In genomic region chr5:86807046-86807712, GRCh38 we compare ENCODE assay signal across 12 cellular contexts.
"Had no signal": no experiment of that assay in that cellular context is flagged by ENCODE, and none has a peak within 500 bp of the region (broad histone marks: within the 10 kb centered on the region; RNA-seq: fewer than 3 reads in every experiment).

No MANE protein-coding gene starts in this region.

- H3K27me3 Mint-ChIP-seq: activated CD4-positive, alpha-beta memory T cell treated with anti-CD3 and anti-CD28 coated beads, Interleukin-2, amount 10 ng/mL, durations not matched to agents 7 days and 5 days; stimulated activated naive CD8-positive, alpha-beta T cell treated with anti-CD3 and anti-CD28 coated beads, Interleukin-15, amount 100 ng/mL, for 72 hours had no signal

- H3K27ac ChIP-seq: left ventricle myocardium inferior, psoas muscle, upper lobe of left lung had no signal

- H3K4me1 ChIP-seq: left ventricle myocardium inferior, psoas muscle, upper lobe of left lung had no signal

- H3K4me3 ChIP-seq: left ventricle myocardium inferior, psoas muscle, upper lobe of left lung had no signal

- H3K27ac Mint-ChIP-seq: activated CD4-positive, alpha-beta memory T cell treated with anti-CD3 and anti-CD28 coated beads, Interleukin-2, amount 10 ng/mL, durations not matched to agents 7 days and 5 days; activated T-cell treated with anti-CD3 and anti-CD28 coated beads, Interleukin-2, amount 50 U/mL, for 24 hours; naive thymus-derived CD4-positive, alpha-beta T cell had no signal

- H3K4me3 Mint-ChIP-seq: activated CD4-positive, alpha-beta memory T cell treated with anti-CD3 and anti-CD28 coated beads, Interleukin-2, amount 10 ng/mL, durations not matched to agents 7 days and 5 days; activated T-cell treated with anti-CD3 and anti-CD28 coated beads, Interleukin-2, amount 50 U/mL, for 24 hours; naive thymus-derived CD4-positive, alpha-beta T cell; stimulated activated naive CD8-positive, alpha-beta T cell treated with anti-CD3 and anti-CD28 coated beads, Interleukin-15, amount 100 ng/mL, for 72 hours had no signal

- H3K4me1 Mint-ChIP-seq: activated CD4-positive, alpha-beta memory T cell treated with anti-CD3 and anti-CD28 coated beads, Interleukin-2, amount 10 ng/mL, durations not matched to agents 7 days and 5 days; naive thymus-derived CD4-positive, alpha-beta T cell; stimulated activated naive CD8-positive, alpha-beta T cell treated with anti-CD3 and anti-CD28 coated beads, Interleukin-15, amount 100 ng/mL, for 72 hours had no signal

- ATAC-seq: naive thymus-derived CD4-positive, alpha-beta T cell; psoas muscle; sciatic nerve; stimulated activated naive CD8-positive, alpha-beta T cell treated with anti-CD3 and anti-CD28 coated beads, Interleukin-15, amount 100 ng/mL, for 72 hours had no signal

- H3K27me3 ChIP-seq: upper lobe of left lung had no signal

- DNase-seq: activated CD4-positive, alpha-beta memory T cell treated with anti-CD3 and anti-CD28 coated beads, Interleukin-2, amount 10 ng/mL, durations not matched to agents 7 days and 5 days; activated CD4-positive, alpha-beta T cell treated with anti-CD3 and anti-CD28 coated beads for 4 hours; activated naive CD4-positive, alpha-beta T cell treated with anti-CD3 and anti-CD28 coated beads, Interleukin-2, amount 50 U/mL, for 16 hours; activated T-cell treated with anti-CD3 and anti-CD28 coated beads, Interleukin-2, amount 50 U/mL, for 24 hours; erythroblast; left ventricle myocardium inferior; naive thymus-derived CD4-positive, alpha-beta T cell; occipital lobe; psoas muscle; stimulated activated naive CD8-positive, alpha-beta T cell treated with anti-CD3 and anti-CD28 coated beads, Interleukin-15, amount 100 ng/mL, for 72 hours; upper lobe of left lung had no signal

- H3K36me3 ChIP-seq: left ventricle myocardium inferior, upper lobe of left lung had no signal

- H3K36me3 Mint-ChIP-seq: naive thymus-derived CD4-positive, alpha-beta T cell had no signal

- H3K9me3 ChIP-seq: psoas muscle, upper lobe of left lung had no signal

- H3K9me3 Mint-ChIP-seq: activated CD4-positive, alpha-beta memory T cell treated with anti-CD3 and anti-CD28 coated beads, Interleukin-2, amount 10 ng/mL, durations not matched to agents 7 days and 5 days; stimulated activated naive CD8-positive, alpha-beta T cell treated with anti-CD3 and anti-CD28 coated beads, Interleukin-15, amount 100 ng/mL, for 72 hours had no signal
